Comparison of ENCODE assay signal across 29 cellular contexts in genomic region chr9:72823971-72824370, GRCh38.
"Had no signal": no experiment of that assay in that cellular context is flagged by ENCODE, and none has a peak within 500 bp of the region (broad histone marks: within the 10 kb centered on the region; RNA-seq: fewer than 3 reads in every experiment).

No MANE protein-coding gene starts in this region.

- H3K27ac ChIP-seq: stomach, suprapubic skin, testis, thoracic aorta, thyroid gland, tibial artery, tibial nerve, transverse colon, upper lobe of left lung, upper lobe of right lung, uterus, vagina had no signal

- H3K4me3 ChIP-seq: stomach, suprapubic skin, testis, thoracic aorta, thyroid gland, tibial artery, tibial nerve, transverse colon, upper lobe of left lung, upper lobe of right lung, uterus, vagina had no signal

- DNase-seq: stimulated activated CD4-positive, alpha-beta T cell treated with anti-CD3 and anti-CD28 coated beads, Interleukin-2, amount 100 ng/mL, for 48 hours; stimulated activated CD4-positive, alpha-beta T cell treated with anti-CD3 and anti-CD28 coated beads, Interleukin-4, amount 100 ng/mL, for 1 hour; stimulated activated CD4-positive, alpha-beta T cell treated with anti-CD3 and anti-CD28 coated beads, Interleukin-4, amount 100 ng/mL, for 24 hours; stimulated activated CD4-positive, alpha-beta T cell treated with anti-CD3 and anti-CD28 coated beads, Interleukin-4, amount 100 ng/mL, for 4 hours; stimulated activated CD8-positive, alpha-beta memory T cell treated with anti-CD3 and anti-CD28 coated beads, Interleukin-4, amount 100 ng/mL, for 48 hours; stimulated activated naive B cell treated with anti-CD40 and anti-IgM and Interleukin-4, amounts not matched to agents 10 μg/mL and 1 μg/mL and 100 μg/mL, for 72 hours; stimulated activated naive CD4-positive, alpha-beta T cell; stimulated activated naive CD4-positive, alpha-beta T cell treated with Interleukin-2 at 50 U/mL for 16 hours; stimulated activated naive CD8-positive, alpha-beta T cell treated with anti-CD3 and anti-CD28 coated beads, Interleukin-15, amount 100 ng/mL, for 72 hours; stimulated activated naive CD8-positive, alpha-beta T cell treated with anti-CD3 and anti-CD28 coated beads, Interleukin-15, Interleukin-2, amounts not matched to agents 100 U/mL and 50 U/mL, for 24 hours; stomach; substantia nigra; testis; thyroid gland; tibial artery; transverse colon; trophoblast cell; upper lobe of left lung; upper lobe of right lung; uterus had no signal

- H3K36me3 ChIP-seq: stomach, suprapubic skin, thoracic aorta, thyroid gland, tibial artery, tibial nerve, transverse colon, upper lobe of left lung, upper lobe of right lung, uterus, vagina had no signal

- ATAC-seq: stimulated activated effector memory CD8-positive, alpha-beta T cell treated with anti-CD3 and anti-CD28 coated beads, Interleukin-12 subunit alpha, Interleukin-12 subunit beta, amount 100 ng/mL, for 72 hours; stimulated activated memory B cell treated with anti-CD40 and anti-IgM and Interleukin-4, amounts not matched to agents 10 μg/mL and 1 μg/mL and 100 μg/mL, for 72 hours; stimulated activated naive B cell treated with anti-CD40 and anti-IgM and Interleukin-4, amounts not matched to agents 10 μg/mL and 1 μg/mL and 100 μg/mL, for 72 hours; stimulated activated naive CD8-positive, alpha-beta T cell treated with anti-CD3 and anti-CD28 coated beads, Interleukin-15, amount 100 ng/mL, for 72 hours; stimulated activated naive CD8-positive, alpha-beta T cell treated with anti-CD3 and anti-CD28 coated beads, Interleukin-15, Interleukin-2, amounts not matched to agents 100 U/mL and 50 U/mL, for 24 hours; upper lobe of right lung had no signal

- H3K4me3 Mint-ChIP-seq: stimulated activated effector memory CD8-positive, alpha-beta T cell treated with anti-CD3 and anti-CD28 coated beads, Interleukin-12 subunit alpha, Interleukin-12 subunit beta, amount 100 ng/mL, for 72 hours; stimulated activated memory B cell treated with anti-CD40 and anti-IgM and Interleukin-4, amounts not matched to agents 10 μg/mL and 1 μg/mL and 100 μg/mL, for 72 hours; stimulated activated naive B cell treated with anti-CD40 and anti-IgM and Interleukin-4, amounts not matched to agents 10 μg/mL and 1 μg/mL and 100 μg/mL, for 72 hours; stimulated activated naive CD8-positive, alpha-beta T cell treated with anti-CD3 and anti-CD28 coated beads, Interleukin-15, amount 100 ng/mL, for 72 hours; stimulated activated naive CD8-positive, alpha-beta T cell treated with anti-CD3 and anti-CD28 coated beads, Interleukin-15, Interleukin-2, amounts not matched to agents 100 ng/mL and 50 ng/mL, for 24 hours; type B pancreatic cell had no signal

- H3K36me3 Mint-ChIP-seq: stimulated activated effector memory CD8-positive, alpha-beta T cell treated with anti-CD3 and anti-CD28 coated beads, Interleukin-12 subunit alpha, Interleukin-12 subunit beta, amount 100 ng/mL, for 72 hours; stimulated activated memory B cell treated with anti-CD40 and anti-IgM and Interleukin-4, amounts not matched to agents 10 μg/mL and 1 μg/mL and 100 μg/mL, for 72 hours; stimulated activated naive B cell treated with anti-CD40 and anti-IgM and Interleukin-4, amounts not matched to agents 10 μg/mL and 1 μg/mL and 100 μg/mL, for 72 hours; type B pancreatic cell had no signal

- H3K9me3 Mint-ChIP-seq: stimulated activated effector memory CD8-positive, alpha-beta T cell treated with anti-CD3 and anti-CD28 coated beads, Interleukin-12 subunit alpha, Interleukin-12 subunit beta, amount 100 ng/mL, for 72 hours; stimulated activated memory B cell treated with anti-CD40 and anti-IgM and Interleukin-4, amounts not matched to agents 10 μg/mL and 1 μg/mL and 100 μg/mL, for 72 hours; stimulated activated naive B cell treated with anti-CD40 and anti-IgM and Interleukin-4, amounts not matched to agents 10 μg/mL and 1 μg/mL and 100 μg/mL, for 72 hours; stimulated activated naive CD8-positive, alpha-beta T cell treated with anti-CD3 and anti-CD28 coated beads, Interleukin-15, amount 100 ng/mL, for 72 hours; stimulated activated naive CD8-positive, alpha-beta T cell treated with anti-CD3 and anti-CD28 coated beads, Interleukin-15, Interleukin-2, amounts not matched to agents 100 ng/mL and 50 ng/mL, for 24 hours; type B pancreatic cell had no signal

- H3K4me1 Mint-ChIP-seq: stimulated activated naive CD8-positive, alpha-beta T cell treated with anti-CD3 and anti-CD28 coated beads, Interleukin-15, amount 100 ng/mL, for 72 hours had no signal

- H3K9me3 ChIP-seq: stomach, suprapubic skin, testis, thoracic aorta, thyroid gland, tibial artery, tibial nerve, transverse colon, upper lobe of left lung, upper lobe of right lung, uterus, vagina had no signal

- H3K27me3 ChIP-seq: stomach, suprapubic skin, testis, thyroid gland, tibial artery, tibial nerve, transverse colon, upper lobe of left lung, upper lobe of right lung, vagina had no signal

- H3K27me3 Mint-ChIP-seq: stimulated activated naive CD8-positive, alpha-beta T cell treated with anti-CD3 and anti-CD28 coated beads, Interleukin-15, Interleukin-2, amounts not matched to agents 100 ng/mL and 50 ng/mL, for 24 hours; type B pancreatic cell had no signal

- H3K4me1 ChIP-seq: thyroid gland, uterus had no signal

- FAIRE-seq: urothelium cell line had no signal

- H3K27ac Mint-ChIP-seq: stimulated activated effector memory CD8-positive, alpha-beta T cell treated with anti-CD3 and anti-CD28 coated beads, Interleukin-12 subunit alpha, Interleukin-12 subunit beta, amount 100 ng/mL, for 72 hours; stimulated activated memory B cell treated with anti-CD40 and anti-IgM and Interleukin-4, amounts not matched to agents 10 μg/mL and 1 μg/mL and 100 μg/mL, for 72 hours; stimulated activated naive B cell treated with anti-CD40 and anti-IgM and Interleukin-4, amounts not matched to agents 10 μg/mL and 1 μg/mL and 100 μg/mL, for 72 hours; stimulated activated naive CD8-positive, alpha-beta T cell treated with anti-CD3 and anti-CD28 coated beads, Interleukin-15, amount 100 ng/mL, for 72 hours; stimulated activated naive CD8-positive, alpha-beta T cell treated with anti-CD3 and anti-CD28 coated beads, Interleukin-15, Interleukin-2, amounts not matched to agents 100 ng/mL and 50 ng/mL, for 24 hours; type B pancreatic cell had no signal
